8 cellular contexts compared by ENCODE assay signal in genomic region chr7:64902461-64902805, GRCh38. TPM values are rescaled to one million over a fixed set of nuclear protein-coding genes. Genes with fewer than 3 reads are reported as not detected.
DNase-seq lines count a peak whose midpoint lies in the region; ATAC-seq and TF ChIP-seq lines count a peak whose summit lies in the region.
"Not testable (repeated sequence)": the region's sequence is repeated elsewhere in the genome, so short reads cannot be mapped to it uniquely, and the experiment has no call there.

No MANE protein-coding gene starts in this region.

- not testable (repeated sequence) for TF ChIP-seq CTCF in 22Rv1 (IDR thresholded peaks at IDR 0.05); PC-3 (conservative IDR thresholded peaks at IDR 0.05; ENCODE audit: low read depth, low read length); chondrocyte (IDR thresholded peaks at IDR 0.05); heart left ventricle (IDR thresholded peaks at IDR 0.05)

- intact Hi-C loops in PC-3 (cut with micrococcal nuclease): loop anchor here (2.0 kb wide), 1 partner anchor 108 kb away; the partner anchor contains the start of gene ZNF138
- intact Hi-C loops in heart left ventricle (cut with DNase I): loop anchor here in 1 of 10 donors (10.0 kb wide), 1 partner anchor 98 kb away; no protein-coding TSS in a partner anchor

- H3K9me2 ChIP-seq in GM23248 (ENCODE audit: insufficient read depth); PC-3 (replicated peaks; ENCODE audit: low read length): not testable (repeated sequence)

- in situ Hi-C loops in GM23248 (cut with MboI): not testable (repeated sequence)

- H4K20me1 ChIP-seq in GM23248 (ENCODE audit: insufficient read depth); PC-3 (ENCODE audit: low read length): not testable (repeated sequence)

- H3K4me1 Mint-ChIP-seq in activated CD8-positive, alpha-beta T cell treated with anti-CD3 and anti-CD28 coated beads, Interleukin-2, amount 10 ng/mL, durations not matched to agents 7 days and 5 days (ENCODE audit: low read depth): peaks cover 39% of the 10 kb centered on the region
- H3K4me1 Mint-ChIP-seq in chondrocyte (ENCODE audit: low read depth) (peaks cover 29% of the 10 kb centered on the region), naive B cell (peaks cover 28 to 47% (median 38%) of the 10 kb centered on the region in 3 donors)

- ATAC-seq in PC-3; activated CD8-positive, alpha-beta T cell treated with anti-CD3 and anti-CD28 coated beads, Interleukin-2, amount 10 ng/mL, durations not matched to agents 7 days and 5 days; heart left ventricle; naive B cell (ENCODE audit: low read depth in 2 of 2): not testable (repeated sequence)

- H3K36me3 ChIP-seq in GM23248 (ENCODE audit: low read depth); PC-3 (ENCODE audit: low read depth, low read length); heart left ventricle; skeletal muscle tissue (ENCODE audit: control insufficient read depth in 3 of 3, insufficient read depth in 3 of 3, low read length in 3 of 3): not testable (repeated sequence)

- H3K4me1 ChIP-seq in GM23248 (ENCODE audit: insufficient read depth); skeletal muscle tissue (ENCODE audit: control insufficient read depth in 3 of 3, insufficient read depth in 3 of 3, low read length in 3 of 3): not testable (repeated sequence)
- peaks cover 10% of the 10 kb centered on the region; the same call in 1 of the 2 replicates for H3K4me1 ChIP-seq in PC-3 (ENCODE audit: insufficient read depth, low read length)
- peaks cover 0 to 17% (median 5%) of the 10 kb centered on the region in 12 donors for H3K4me1 ChIP-seq in heart left ventricle

- peak overlapping the region; percentile 97 for H2AFZ ChIP-seq in GM23248
- peak overlapping the region; percentile 73 for H2AFZ ChIP-seq in PC-3 (ENCODE audit: low read length)

- not testable (repeated sequence) for H3K9me3 ChIP-seq in GM23248 (ENCODE audit: low read depth); PC-3 (ENCODE audit: low read length); heart left ventricle; skeletal muscle tissue (ENCODE audit: control insufficient read depth in 3 of 3, low read length in 3 of 3)

- peak overlapping the region; percentile 97 for H3K4me3 Mint-ChIP-seq in activated CD8-positive, alpha-beta T cell treated with anti-CD3 and anti-CD28 coated beads, Interleukin-2, amount 10 ng/mL, durations not matched to agents 7 days and 5 days
- H3K4me3 Mint-ChIP-seq in chondrocyte (ENCODE audit: unreplicated experiment) (peak overlapping the region; percentile 49), naive B cell (peak overlapping the region; percentile 62 to 100 (median 98))

- H3K4me3 ChIP-seq in GM23248 (peak overlapping the region; percentile 94), PC-3 (ENCODE audit: low read length) (peak overlapping the region; percentile 77), heart left ventricle (peak overlapping the region in 9 of 12 donors; percentile 64 to 94 (median 80)), skeletal muscle tissue (ENCODE audit: low read length in 3 of 3) (peak overlapping the region; percentile 89 to 95 (median 91))

- 38 to 39% methylated on average over 11 of the region's 11 CpGs for WGBS in GM23248 (ENCODE audit: low coverage in 1 of 2, low lambda C conversion rate in 2 of 2, missing lambda C conversion rate in 2 of 2), 2 experiments
- WGBS in heart left ventricle, 4 donors: 61 to 70% (median 68%) methylated on average over 11 of the region's 11 CpGs

- H3K9ac ChIP-seq in GM23248 (peak overlapping the region; percentile 96), PC-3 (ENCODE audit: low read length) (peak overlapping the region; percentile 80; the same call in 1 of the 2 replicates), skeletal muscle tissue (ENCODE audit: low read depth in 1 of 3, low read length in 3 of 3) (peak overlapping the region in 2 of 3 donors; percentile 38 to 95)

- not testable (repeated sequence) for H3K27me3 ChIP-seq in GM23248 (replicated peaks; ENCODE audit: insufficient read depth); PC-3 (ENCODE audit: low read length); heart left ventricle; skeletal muscle tissue (ENCODE audit: control insufficient read depth in 3 of 3, insufficient read depth in 3 of 3, low read length in 3 of 3)

- H3K27me3 Mint-ChIP-seq in activated CD8-positive, alpha-beta T cell treated with anti-CD3 and anti-CD28 coated beads, Interleukin-2, amount 10 ng/mL, durations not matched to agents 7 days and 5 days (ENCODE audit: low read depth); chondrocyte (ENCODE audit: low read depth); naive B cell: not testable (repeated sequence)

- H3K4me2 ChIP-seq in GM23248 (ENCODE audit: unreplicated experiment) (peak overlapping the region; percentile 82), PC-3 (ENCODE audit: low read length) (peak overlapping the region; percentile 94)

- H3K79me2 ChIP-seq in GM23248 (ENCODE audit: insufficient read depth) (peaks cover 34% of the 10 kb centered on the region), PC-3 (ENCODE audit: low read length) (peaks cover 43% of the 10 kb centered on the region)

- not testable (repeated sequence) for H3K9me3 Mint-ChIP-seq in activated CD8-positive, alpha-beta T cell treated with anti-CD3 and anti-CD28 coated beads, Interleukin-2, amount 10 ng/mL, durations not matched to agents 7 days and 5 days (ENCODE audit: insufficient read depth); chondrocyte (ENCODE audit: low read depth); naive B cell

- POLR2A ChIA-PET in PC-3 (lab: Charles Lee; ENCODE audit: unreplicated experiment): interaction anchor here (0.6 kb wide), 1 partner anchor 15 kb away, joined by 3 read pairs; no protein-coding TSS in a partner anchor
- POLR2A ChIA-PET in activated CD8-positive, alpha-beta T cell treated with anti-CD3 and anti-CD28 coated beads, Interleukin-2, amount 10 ng/mL, durations not matched to agents 7 days and 5 days (lab: Charles Lee): interaction anchor here (0.8 to 3.0 kb wide), 10 partner anchors 9 to 589 kb away, joined by 3 to 22 read pairs (median 6); partner anchors contain the start of genes ERV3-1, ZNF107, ZNF138 and ZNF736

- DNase-seq in GM23248; PC-3; activated CD8-positive, alpha-beta T cell treated with anti-CD3 and anti-CD28 coated beads, Interleukin-2, amount 10 ng/mL, durations not matched to agents 7 days and 5 days; chondrocyte (ENCODE audit: low spot score); heart left ventricle; naive B cell: not testable (repeated sequence)

- BruUV-seq in PC-3 (replicated peaks; lab: Mats Ljungman, UMichigan): not testable (repeated sequence)

- H3K27ac Mint-ChIP-seq in activated CD8-positive, alpha-beta T cell treated with anti-CD3 and anti-CD28 coated beads, Interleukin-2, amount 10 ng/mL, durations not matched to agents 7 days and 5 days: peak overlapping the region; percentile 95
- H3K27ac Mint-ChIP-seq in chondrocyte (ENCODE audit: unreplicated experiment): not testable (repeated sequence)
- H3K27ac Mint-ChIP-seq in naive B cell: peak overlapping the region in 2 of 6 donors; percentile 89 to 97

- peak overlapping the region; percentile 84 for H3K27ac ChIP-seq in 22Rv1
- H3K27ac ChIP-seq in GM23248; PC-3 (ENCODE audit: low read length); heart left ventricle; skeletal muscle tissue (ENCODE audit: low read depth, low read length): not testable (repeated sequence)

- peaks cover 32% of the 10 kb centered on the region for H3K36me3 Mint-ChIP-seq in activated CD8-positive, alpha-beta T cell treated with anti-CD3 and anti-CD28 coated beads, Interleukin-2, amount 10 ng/mL, durations not matched to agents 7 days and 5 days (ENCODE audit: low read depth)
- H3K36me3 Mint-ChIP-seq in chondrocyte (ENCODE audit: low read depth); naive B cell: not testable (repeated sequence)

- CTCF ChIA-PET in PC-3 (lab: Charles Lee): not testable (repeated sequence)
- CTCF ChIA-PET in activated CD8-positive, alpha-beta T cell treated with anti-CD3 and anti-CD28 coated beads, Interleukin-2, amount 10 ng/mL, durations not matched to agents 7 days and 5 days (lab: Charles Lee): interaction anchor here (1.4 kb wide), 1 partner anchor 14 kb away, joined by 5 read pairs; no protein-coding TSS in a partner anchor

- not testable (repeated sequence) for TF ChIP-seq POLR2A in heart left ventricle (IDR thresholded peaks at IDR 0.05)

- not testable (repeated sequence) for H3F3A ChIP-seq in GM23248 (ENCODE audit: insufficient read depth); PC-3 (ENCODE audit: low read length, unreplicated experiment)

RNA-seq across cellular contexts. Expression of gene ZNF273, which starts 0.6 kb away (rescaled TPM):
- 4.8 and 8.3 TPM in 2 replicates for total RNA-seq in GM23248 (2014; rRNA removed; shearing (Covaris generic))
- polyA plus RNA-seq in GM23248 (2016; fragmentation: Nextera tagmentation; extraction: Ambion mirVana): 2.1 and 4.1 TPM in 2 replicates
- 5.7 and 7.6 TPM in 2 replicates for total RNA-seq in PC-3 (2014; rRNA removed)
- 10 to 100 TPM; 10.6 to 11.8 TPM for total RNA-seq in activated CD8-positive, alpha-beta T cell treated with anti-CD3 and anti-CD28 coated beads, Interleukin-2, amount 10 ng/mL, durations not matched to agents 7 days and 5 days
- 1.5 to 3.4 TPM (median 1.7 TPM) in 3 replicates for total RNA-seq in chondrocyte
- 1 to 10 TPM in 7 of 9 donors, under 1 TPM in 2; 0.56 to 4.2 (median 1.4) TPM for total RNA-seq in heart left ventricle
- polyA plus RNA-seq in heart left ventricle: 1 to 10 TPM; 1.1 to 1.3 TPM
- 10 to 100 TPM; 10.0 to 18.0 (median 12.6) TPM for polyA plus RNA-seq in naive B cell (ENCODE audit: low read depth in 6 of 6)
- 6.3 TPM for total RNA-seq in skeletal muscle tissue
